Comparison of ENCODE assay signal across 8 cellular contexts in the genomic region with DNA sequence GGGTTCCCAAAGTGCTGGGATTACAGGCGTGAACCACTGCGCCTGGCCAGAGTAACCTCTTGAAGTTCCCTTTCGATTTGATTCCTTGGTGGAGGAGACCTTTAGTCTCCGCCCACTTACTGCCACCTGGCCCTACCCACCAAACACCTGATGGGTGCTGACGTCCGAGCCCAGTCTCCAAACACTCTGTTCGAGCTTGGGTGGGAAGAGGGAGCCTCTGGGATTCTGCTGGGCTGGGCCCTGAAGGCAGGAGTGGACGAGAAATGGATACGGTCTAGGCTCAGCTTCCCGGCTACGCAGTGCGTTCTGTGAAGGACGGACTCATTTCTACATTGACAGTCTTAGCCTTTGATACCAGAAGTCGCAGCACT. TPM values are rescaled to one million over a fixed set of nuclear protein-coding genes. Genes with fewer than 3 reads are reported as not detected.
DNase-seq lines count a peak whose midpoint lies in the region; ATAC-seq and TF ChIP-seq lines count a peak whose summit lies in the region.

No MANE protein-coding gene starts in this region.

- H3K27me3 ChIP-seq in left ventricle myocardium inferior (ENCODE audit: low read depth) (no peaks in the 10 kb centered on the region), rectal smooth muscle tissue (ENCODE audit: control insufficient read depth, insufficient read depth, low read length) (no peaks in the 10 kb centered on the region)

- H3K27ac Mint-ChIP-seq in activated naive CD4-positive, alpha-beta T cell treated with anti-CD3 and anti-CD28 coated beads, Interleukin-2, amount 50 U/mL, for 24 hours: no peak overlapping the region

- H3K4me1 Mint-ChIP-seq in activated naive CD4-positive, alpha-beta T cell treated with anti-CD3 and anti-CD28 coated beads, Interleukin-2, amount 50 U/mL, for 24 hours: peaks cover 27% of the 10 kb centered on the region

- H3K36me3 ChIP-seq in ES-I3 (ENCODE audit: insufficient read depth, low read length): no peaks in the 10 kb centered on the region
- no peaks in the 10 kb centered on the region for H3K36me3 ChIP-seq in left ventricle myocardium inferior
- no peaks in the 10 kb centered on the region for H3K36me3 ChIP-seq in rectal smooth muscle tissue (ENCODE audit: control insufficient read depth, insufficient read depth, low read length)

- H3K4me3 ChIP-seq in left ventricle myocardium inferior: peak overlapping the region; percentile 83
- H3K4me3 ChIP-seq in rectal smooth muscle tissue (ENCODE audit: low read length): peak overlapping the region; percentile 86

- H3K36me3 Mint-ChIP-seq in activated naive CD4-positive, alpha-beta T cell treated with anti-CD3 and anti-CD28 coated beads, Interleukin-2, amount 50 U/mL, for 24 hours: no peaks in the 10 kb centered on the region

- H3K27me3 Mint-ChIP-seq in activated naive CD4-positive, alpha-beta T cell treated with anti-CD3 and anti-CD28 coated beads, Interleukin-2, amount 50 U/mL, for 24 hours: no peaks in the 10 kb centered on the region

- no peak for TF ChIP-seq POLR2A in erythroblast (IDR thresholded peaks at IDR 0.05; ENCODE audit: low read length)

- no peak for ATAC-seq in HG02759 (IDR thresholded peaks at IDR 0.05; ENCODE audit: unreplicated experiment)

- DNase-seq in NCI-H2171 (lab: John Stamatoyannopoulos, UW) (peak; percentile 56), left ventricle myocardium inferior (no peak), erythroblast (lab: John Stamatoyannopoulos, UW) (no peak), HuH-7 (ENCODE audit: low spot score) (no peak)

- H3K4me1 ChIP-seq in ES-I3 (ENCODE audit: insufficient read depth, low read length) (peaks cover 61% of the 10 kb centered on the region), left ventricle myocardium inferior (peaks cover 76% of the 10 kb centered on the region), rectal smooth muscle tissue (ENCODE audit: control insufficient read depth, insufficient read depth, low read length) (peaks cover 17% of the 10 kb centered on the region)

- no peaks in the 10 kb centered on the region for H3K9me3 ChIP-seq in ES-I3 (ENCODE audit: control insufficient read depth, insufficient read depth, low read length)
- H3K9me3 ChIP-seq in left ventricle myocardium inferior (replicated peaks): no peaks in the 10 kb centered on the region

- intact Hi-C loops in left ventricle myocardium inferior (cut with micrococcal nuclease): no loop called here

- H3K9ac ChIP-seq in ES-I3 (ENCODE audit: low read depth, low read length) (peak overlapping the region; percentile 73), rectal smooth muscle tissue (ENCODE audit: low read length) (peak overlapping the region; percentile 84)

- peak overlapping the region; percentile 91 for H3K4me3 Mint-ChIP-seq in activated naive CD4-positive, alpha-beta T cell treated with anti-CD3 and anti-CD28 coated beads, Interleukin-2, amount 50 U/mL, for 24 hours

- H3K27ac ChIP-seq in left ventricle myocardium inferior (replicated peaks) (peak overlapping the region; percentile 91), rectal smooth muscle tissue (ENCODE audit: low read depth, low read length) (peak overlapping the region; percentile 79)

- no peak for TF ChIP-seq CTCF in left ventricle myocardium inferior (IDR thresholded peaks at IDR 0.05; ENCODE audit: borderline replicate concordance)

- no peaks in the 10 kb centered on the region for H3K9me3 Mint-ChIP-seq in activated naive CD4-positive, alpha-beta T cell treated with anti-CD3 and anti-CD28 coated beads, Interleukin-2, amount 50 U/mL, for 24 hours

RNA-seq across cellular contexts. Expression of a gene that starts 0.9 kb away (rescaled TPM):
- 17.0 TPM for total RNA-seq in left ventricle myocardium inferior

RNA-seq across cellular contexts. Expression of a gene that starts 40.1 kb away (rescaled TPM):
- total RNA-seq in left ventricle myocardium inferior: 206 TPM
